18 cellular contexts compared by ENCODE assay signal in the genomic region with DNA sequence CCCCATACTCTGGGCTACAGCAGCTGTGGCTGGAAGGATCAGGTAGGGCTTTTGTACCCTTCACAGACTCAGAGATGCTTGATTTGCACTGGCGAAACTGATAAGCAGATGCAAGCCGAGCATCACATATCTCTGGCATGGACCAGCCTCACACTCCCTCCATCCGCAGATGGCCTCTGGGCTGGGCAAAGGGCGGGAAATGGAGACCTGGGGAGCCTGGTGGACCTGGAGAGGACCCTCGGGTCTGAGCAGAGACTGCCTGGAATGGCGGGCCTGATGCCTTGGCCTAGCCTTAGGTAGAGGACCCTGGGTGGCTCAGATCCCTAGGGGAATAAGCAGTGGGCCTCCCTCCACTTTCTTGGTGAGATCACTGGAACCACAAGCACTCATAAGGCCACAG. TPM values are rescaled to one million over a fixed set of nuclear protein-coding genes. Genes with fewer than 3 reads are reported as not detected.
"Had no signal": no experiment of that assay in that cellular context is flagged by ENCODE, and none has a peak within 500 bp of the region (broad histone marks: within the 10 kb centered on the region; RNA-seq: fewer than 3 reads in every experiment).

No MANE protein-coding gene starts in this region.

- FAIRE-seq: keratinocyte, pancreas had no signal

- H3K27ac ChIP-seq: brain microvascular endothelial cell, gastrocnemius medialis, pancreas, transverse colon had no signal

- H3K9me3 Mint-ChIP-seq: central memory CD8-positive, alpha-beta T cell; memory B cell; stimulated activated naive CD8-positive, alpha-beta T cell treated with anti-CD3 and anti-CD28 coated beads, Interleukin-15, Interleukin-2, amounts not matched to agents 100 ng/mL and 50 ng/mL, for 24 hours had no signal

- H3K4me1 ChIP-seq: pancreas had no signal

- H3K36me3 Mint-ChIP-seq: activated CD4-positive, alpha-beta memory T cell treated with anti-CD3 and anti-CD28 coated beads for 36 hours; memory B cell; naive B cell had no signal

- H3K4me3 Mint-ChIP-seq: activated CD4-positive, alpha-beta memory T cell treated with anti-CD3 and anti-CD28 coated beads for 36 hours; activated T-cell treated with anti-CD3 and anti-CD28 coated beads, Interleukin-2, amount 50 U/mL, for 72 hours; central memory CD8-positive, alpha-beta T cell; memory B cell; stimulated activated naive CD8-positive, alpha-beta T cell treated with anti-CD3 and anti-CD28 coated beads, Interleukin-15, Interleukin-2, amounts not matched to agents 100 ng/mL and 50 ng/mL, for 24 hours had no signal

- H3K27ac Mint-ChIP-seq: activated CD4-positive, alpha-beta memory T cell treated with anti-CD3 and anti-CD28 coated beads for 36 hours; activated T-cell treated with anti-CD3 and anti-CD28 coated beads, Interleukin-2, amount 50 U/mL, for 72 hours; memory B cell; stimulated activated naive CD8-positive, alpha-beta T cell treated with anti-CD3 and anti-CD28 coated beads, Interleukin-15, Interleukin-2, amounts not matched to agents 100 ng/mL and 50 ng/mL, for 24 hours had no signal

- H3K27me3 ChIP-seq: brain microvascular endothelial cell, gastrocnemius medialis, pancreas, transverse colon had no signal

- DNase-seq: activated CD4-positive, alpha-beta memory T cell treated with anti-CD3 and anti-CD28 coated beads for 36 hours; activated CD4-positive, alpha-beta T cell treated with anti-CD3 and anti-CD28 coated beads for 4 hours; activated gamma-delta T cell treated with Interleukin-2 at 50 U/mL for 16 hours; activated T-cell treated with anti-CD3 and anti-CD28 coated beads, Interleukin-2, amount 50 U/mL, for 72 hours; brain microvascular endothelial cell; mucosa of descending colon; naive B cell; SW 1271; T-helper 2 cell; transverse colon had no signal

- H3K9me3 ChIP-seq: gastrocnemius medialis, mucosa of descending colon, pancreas, transverse colon had no signal

- H3K4me1 Mint-ChIP-seq: central memory CD8-positive, alpha-beta T cell had no signal

- H3K4me3 ChIP-seq: coronary artery, gastrocnemius medialis, mucosa of descending colon, pancreas, transverse colon had no signal

- ATAC-seq: activated T-cell treated with anti-CD3 and anti-CD28 coated beads, Interleukin-2, amount 50 U/mL, for 72 hours; esophagus mucosa; mucosa of descending colon; pancreas had no signal

- H3K36me3 ChIP-seq: brain microvascular endothelial cell, gastrocnemius medialis, pancreas, transverse colon had no signal

RNA-seq across cellular contexts. Expression of gene GALNT16, which starts 53.2 kb away (rescaled TPM):
- total RNA-seq: activated CD4-positive, alpha-beta memory T cell treated with anti-CD3 and anti-CD28 coated beads for 36 hours had no signal
- polyA plus RNA-seq: keratinocyte had no signal
